Comparison of ENCODE assay signal across 8 cellular contexts in genomic region chr4:118834960-118835895, GRCh38. TPM values are rescaled to one million over a fixed set of nuclear protein-coding genes. Genes with fewer than 3 reads are reported as not detected.
DNase-seq lines count a peak whose midpoint lies in the region; ATAC-seq, FAIRE-seq and TF ChIP-seq lines count a peak whose summit lies in the region.

No MANE protein-coding gene starts in this region.

- H3K27me3 ChIP-seq in ACC112 (ENCODE audit: insufficient read depth, low read length) = no peaks in the 10 kb centered on the region
- H3K27me3 ChIP-seq in left lung = no peaks in the 10 kb centered on the region

- H3K9me3 Mint-ChIP-seq in activated CD4-positive, alpha-beta T cell treated with anti-CD3 and anti-CD28 coated beads, Interleukin-2, amount 10 ng/mL, durations not matched to agents 7 days and 5 days = no peaks in the 10 kb centered on the region

- H3K36me3 ChIP-seq in ACC112 (ENCODE audit: insufficient read depth, low read length) (peaks cover 20% of the 10 kb centered on the region), left lung (peaks cover 0 to 28% of the 10 kb centered on the region in 2 donors)

- POLR2A ChIA-PET in activated CD4-positive, alpha-beta T cell treated with anti-CD3 and anti-CD28 coated beads, Interleukin-2, amount 10 ng/mL, durations not matched to agents 7 days and 5 days (lab: Charles Lee) = interaction anchor here (0.7 kb wide), 1 partner anchor 556 kb away, joined by 4 read pairs; no protein-coding TSS in a partner anchor

- peak overlapping the region; percentile 98 for H3K4me3 Mint-ChIP-seq in activated CD4-positive, alpha-beta T cell treated with anti-CD3 and anti-CD28 coated beads, Interleukin-2, amount 10 ng/mL, durations not matched to agents 7 days and 5 days

- H3K27ac ChIP-seq in ACC112 (ENCODE audit: low read depth, low read length) (peak overlapping the region; percentile 97), left lung (peak overlapping the region; percentile 98)

- H3K27me3 Mint-ChIP-seq in activated CD4-positive, alpha-beta T cell treated with anti-CD3 and anti-CD28 coated beads, Interleukin-2, amount 10 ng/mL, durations not matched to agents 7 days and 5 days = no peaks in the 10 kb centered on the region

- CTCF ChIA-PET in activated CD4-positive, alpha-beta T cell treated with anti-CD3 and anti-CD28 coated beads, Interleukin-2, amount 10 ng/mL, durations not matched to agents 7 days and 5 days (lab: Charles Lee) = interaction anchor here (0.5 to 1.7 kb wide), 6 partner anchors 9 to 70 kb away, joined by 3 to 8 read pairs (median 4); no protein-coding TSS in a partner anchor

- H3K9me3 ChIP-seq in left lung = no peaks in the 10 kb centered on the region

- peaks cover 54% of the 10 kb centered on the region for H3K79me2 ChIP-seq in ACC112 (ENCODE audit: control insufficient read depth, insufficient read depth, low read length, unreplicated experiment)

- ATAC-seq in HG02885 (IDR thresholded peaks at IDR 0.05; ENCODE audit: poor library complexity, unreplicated experiment) (peak; percentile 67), left lung (peak; percentile 85)

- peaks cover 34% of the 10 kb centered on the region for H3K4me1 ChIP-seq in ACC112 (ENCODE audit: control insufficient read depth, insufficient read depth, low read length, unreplicated experiment)
- H3K4me1 ChIP-seq in left lung = peaks cover 5 to 44% of the 10 kb centered on the region in 2 donors

- FAIRE-seq in GM18507 (lab: Jason Lieb, UNC) = peak; percentile 89

- TF ChIP-seq CTCF in left lung (IDR thresholded peaks at IDR 0.05) = no peak

- DNase-seq in GM18507 (ENCODE audit: extremely low spot score, insufficient read length, low read depth) (no peak), NCI-H2196 treated with DMSO at 0.1 percent for 48 hours (lab: John Stamatoyannopoulos, UW; ENCODE audit: unreplicated experiment) (peak; percentile 1), dermis microvascular lymphatic vessel endothelial cell (ENCODE audit: low read depth in 2 of 2) (peak; percentile 51 to 98), left lung (peak; percentile 76 to 86)
- peak; percentile 51 for DNase-seq in activated CD4-positive, alpha-beta T cell treated with anti-CD3 and anti-CD28 coated beads, Interleukin-2, amount 10 ng/mL, durations not matched to agents 7 days and 5 days
- peak; percentile 12 for DNase-seq in stimulated activated CD4-positive, alpha-beta T cell treated with anti-CD3 and anti-CD28 coated beads, Interleukin-2, amount 100 ng/mL, for 4 hours (ENCODE audit: low read depth)

- intact Hi-C loops in left lung (cut with DNase I) = no loop called here

- H3K4me3 ChIP-seq in ACC112 (ENCODE audit: low read depth, low read length) (peak overlapping the region; percentile 96), left lung (peak overlapping the region; percentile 93 to 97)

- H3K36me3 Mint-ChIP-seq in activated CD4-positive, alpha-beta T cell treated with anti-CD3 and anti-CD28 coated beads, Interleukin-2, amount 10 ng/mL, durations not matched to agents 7 days and 5 days (ENCODE audit: low read depth) = peaks cover 14% of the 10 kb centered on the region

- H3K27ac Mint-ChIP-seq in activated CD4-positive, alpha-beta T cell treated with anti-CD3 and anti-CD28 coated beads, Interleukin-2, amount 10 ng/mL, durations not matched to agents 7 days and 5 days = peak overlapping the region; percentile 91

- no peak overlapping the region for H2AFZ ChIP-seq in ACC112 (ENCODE audit: low read length, unreplicated experiment)

- peaks cover 26% of the 10 kb centered on the region for H3K4me1 Mint-ChIP-seq in activated CD4-positive, alpha-beta T cell treated with anti-CD3 and anti-CD28 coated beads, Interleukin-2, amount 10 ng/mL, durations not matched to agents 7 days and 5 days

RNA-seq across cellular contexts. Expression of gene SEC24D, which starts 0.7 kb away (rescaled TPM):
- total RNA-seq in activated CD4-positive, alpha-beta T cell treated with anti-CD3 and anti-CD28 coated beads, Interleukin-2, amount 10 ng/mL, durations not matched to agents 7 days and 5 days = 10 to 100 TPM; 33.1 to 36.1 TPM
- 27.3 and 39.3 TPM in 2 replicates for total RNA-seq in dermis microvascular lymphatic vessel endothelial cell
- 10 to 100 TPM; 97.0 to 99.4 TPM for total RNA-seq in left lung

RNA-seq across cellular contexts. Expression of gene SYNPO2, which starts 53.4 kb away (rescaled TPM):
- 1 to 10 TPM; 1.2 to 1.4 TPM for total RNA-seq in activated CD4-positive, alpha-beta T cell treated with anti-CD3 and anti-CD28 coated beads, Interleukin-2, amount 10 ng/mL, durations not matched to agents 7 days and 5 days
- total RNA-seq in dermis microvascular lymphatic vessel endothelial cell (under 0.01 TPM in 2 replicates), left lung (10 to 100 TPM; 14.4 to 30.7 TPM)

Comparison
In these comparisons a context has a peak if more than half of its experiments do, and no peak if none do; other contexts are left out.
1. RNA of gene SYNPO2, which starts 53.4 kb away (total RNA-seq): 14.4 to 30.7 TPM in left lung; 1.2 to 1.4 TPM in activated CD4-positive, alpha-beta T cell treated with anti-CD3 and anti-CD28 coated beads, Interleukin-2, amount 10 ng/mL, durations not matched to agents 7 days and 5 days and under 0.01 TPM in dermis microvascular lymphatic vessel endothelial cell; every median in the first group is over 4 times any median in the second.